Comparison of ENCODE assay signal across 24 cellular contexts in the genomic region with DNA sequence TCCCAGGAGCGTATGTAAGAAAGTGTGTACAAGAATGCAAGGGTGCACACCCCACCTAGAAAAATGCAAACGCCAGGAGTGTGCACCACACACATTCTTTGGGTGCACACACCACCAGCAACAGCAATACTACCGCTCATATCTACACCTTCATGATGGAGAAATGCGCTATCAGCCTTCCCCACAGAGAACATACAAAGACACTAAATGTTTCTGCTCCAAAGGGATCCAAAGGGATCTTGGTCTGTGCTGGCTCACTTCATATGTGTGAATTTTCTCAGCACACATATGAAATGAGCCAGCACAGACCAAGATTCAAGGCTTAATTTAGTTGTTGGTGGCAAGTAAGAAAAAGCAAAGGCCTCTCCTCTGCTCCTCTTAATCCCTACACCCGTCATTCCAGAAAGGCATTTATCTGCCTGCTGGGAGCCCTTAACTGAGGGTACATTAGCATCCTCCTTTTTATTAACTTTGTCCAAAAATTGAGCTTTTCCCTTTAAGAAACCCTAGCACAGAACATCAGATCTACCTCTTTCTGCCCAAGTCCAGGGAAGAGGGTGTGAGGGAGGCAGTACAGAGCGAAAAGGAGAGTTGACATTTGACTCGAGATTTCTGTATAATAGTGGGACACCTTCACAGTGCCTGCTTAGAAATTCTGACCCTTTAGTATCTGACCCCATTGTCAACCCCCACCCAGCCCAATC. TPM values are rescaled to one million over a fixed set of nuclear protein-coding genes. Genes with fewer than 3 reads are reported as not detected.
"Had no signal": no experiment of that assay in that cellular context is flagged by ENCODE, and none has a peak within 500 bp of the region (broad histone marks: within the 10 kb centered on the region; RNA-seq: fewer than 3 reads in every experiment).

No MANE protein-coding gene starts in this region.

- H3K36me3 ChIP-seq: brain microvascular endothelial cell, colonic mucosa had no signal

- DNase-seq: activated CD4-positive, alpha-beta T cell treated with anti-CD3 and anti-CD28 coated beads, Interleukin-2, amount 10 ng/mL, durations not matched to agents 24 days and 14 days; activated CD4-positive, CD25-positive, alpha-beta regulatory T cell; activated CD8-positive, alpha-beta memory T cell treated with anti-CD3 and anti-CD28 coated beads, Interleukin-2, amount 50 U/mL, for 4 hours; activated CD8-positive, alpha-beta T cell treated with anti-CD3 and anti-CD28 coated beads, Interleukin-2, amount 10 ng/mL, durations not matched to agents 7 days and 5 days; activated naive CD4-positive, alpha-beta T cell treated with anti-CD3 and anti-CD28 coated beads for 36 hours; activated naive CD8-positive, alpha-beta T cell treated with anti-CD3 and anti-CD28 coated beads, Interleukin-2, amount 50 U/mL, for 24 hours; activated T-cell treated with anti-CD3 and anti-CD28 coated beads, Interleukin-2, amount 50 U/mL, for 4 hours; anterior cingulate cortex; brain microvascular endothelial cell; central memory CD4-positive, alpha-beta T cell; colonic mucosa; heart left ventricle; immature natural killer cell; left ventricle myocardium superior; naive thymus-derived CD8-positive, alpha-beta T cell; nucleus accumbens; posterior cingulate gyrus; spleen; stimulated activated CD4-positive, alpha-beta T cell treated with anti-CD3 and anti-CD28 coated beads, Interleukin-4, amount 100 ng/mL, for 4 hours; SW 1271; T-helper 2 cell had no signal

- H3K27ac ChIP-seq: brain microvascular endothelial cell, colonic mucosa, gastroesophageal sphincter, heart left ventricle, spleen had no signal

- H3K4me1 ChIP-seq: colonic mucosa had no signal

- H3K4me3 ChIP-seq: colonic mucosa, gastroesophageal sphincter, heart left ventricle, spleen had no signal

- H3K27ac Mint-ChIP-seq: activated CD4-positive, alpha-beta T cell treated with anti-CD3 and anti-CD28 coated beads, Interleukin-2, amount 10 ng/mL, durations not matched to agents 24 days and 14 days; activated CD8-positive, alpha-beta T cell treated with anti-CD3 and anti-CD28 coated beads, Interleukin-2, amount 10 ng/mL, durations not matched to agents 7 days and 5 days; activated naive CD4-positive, alpha-beta T cell treated with anti-CD3 and anti-CD28 coated beads for 36 hours; activated naive CD8-positive, alpha-beta T cell treated with anti-CD3 and anti-CD28 coated beads, Interleukin-2, amount 50 U/mL, for 24 hours; immature natural killer cell; stimulated activated memory B cell treated with anti-CD40 and anti-IgM and Interleukin-4, amounts not matched to agents 10 μg/mL and 1 μg/mL and 100 μg/mL, for 72 hours had no signal

- H3K9me3 Mint-ChIP-seq: activated CD4-positive, alpha-beta T cell treated with anti-CD3 and anti-CD28 coated beads, Interleukin-2, amount 10 ng/mL, durations not matched to agents 24 days and 14 days; activated naive CD4-positive, alpha-beta T cell treated with anti-CD3 and anti-CD28 coated beads for 36 hours; activated naive CD8-positive, alpha-beta T cell treated with anti-CD3 and anti-CD28 coated beads, Interleukin-2, amount 50 U/mL, for 24 hours; activated T-cell treated with anti-CD3 and anti-CD28 coated beads, Interleukin-2, amount 50 U/mL, for 4 hours; stimulated activated memory B cell treated with anti-CD40 and anti-IgM and Interleukin-4, amounts not matched to agents 10 μg/mL and 1 μg/mL and 100 μg/mL, for 72 hours had no signal

- H3K4me3 Mint-ChIP-seq: activated CD4-positive, alpha-beta T cell treated with anti-CD3 and anti-CD28 coated beads, Interleukin-2, amount 10 ng/mL, durations not matched to agents 24 days and 14 days; activated CD8-positive, alpha-beta T cell treated with anti-CD3 and anti-CD28 coated beads, Interleukin-2, amount 10 ng/mL, durations not matched to agents 7 days and 5 days; activated naive CD4-positive, alpha-beta T cell treated with anti-CD3 and anti-CD28 coated beads for 36 hours; activated naive CD8-positive, alpha-beta T cell treated with anti-CD3 and anti-CD28 coated beads, Interleukin-2, amount 50 U/mL, for 24 hours; activated T-cell treated with anti-CD3 and anti-CD28 coated beads, Interleukin-2, amount 50 U/mL, for 4 hours; immature natural killer cell; naive thymus-derived CD8-positive, alpha-beta T cell; stimulated activated memory B cell treated with anti-CD40 and anti-IgM and Interleukin-4, amounts not matched to agents 10 μg/mL and 1 μg/mL and 100 μg/mL, for 72 hours had no signal

- ATAC-seq: activated CD8-positive, alpha-beta T cell treated with anti-CD3 and anti-CD28 coated beads, Interleukin-2, amount 10 ng/mL, durations not matched to agents 7 days and 5 days; activated naive CD8-positive, alpha-beta T cell treated with anti-CD3 and anti-CD28 coated beads, Interleukin-2, amount 50 U/mL, for 24 hours; activated T-cell treated with anti-CD3 and anti-CD28 coated beads, Interleukin-2, amount 50 U/mL, for 4 hours; esophagus mucosa; gastroesophageal sphincter; heart left ventricle; left ventricle myocardium superior; naive thymus-derived CD8-positive, alpha-beta T cell; stimulated activated memory B cell treated with anti-CD40 and anti-IgM and Interleukin-4, amounts not matched to agents 10 μg/mL and 1 μg/mL and 100 μg/mL, for 72 hours had no signal

- H3K9me3 ChIP-seq: colonic mucosa, gastroesophageal sphincter, heart left ventricle, spleen had no signal

- H3K36me3 Mint-ChIP-seq: immature natural killer cell; stimulated activated memory B cell treated with anti-CD40 and anti-IgM and Interleukin-4, amounts not matched to agents 10 μg/mL and 1 μg/mL and 100 μg/mL, for 72 hours had no signal

RNA-seq across cellular contexts. Expression of gene BMP4, which starts 8.3 kb away (rescaled TPM):
- total RNA-seq: activated CD4-positive, alpha-beta T cell treated with anti-CD3 and anti-CD28 coated beads, Interleukin-2, amount 10 ng/mL, durations not matched to agents 24 days and 14 days; activated CD8-positive, alpha-beta T cell treated with anti-CD3 and anti-CD28 coated beads, Interleukin-2, amount 10 ng/mL, durations not matched to agents 7 days and 5 days; activated naive CD4-positive, alpha-beta T cell treated with anti-CD3 and anti-CD28 coated beads for 36 hours had no signal
